ENCODE assay signal across 8 cellular contexts in the genomic region with DNA sequence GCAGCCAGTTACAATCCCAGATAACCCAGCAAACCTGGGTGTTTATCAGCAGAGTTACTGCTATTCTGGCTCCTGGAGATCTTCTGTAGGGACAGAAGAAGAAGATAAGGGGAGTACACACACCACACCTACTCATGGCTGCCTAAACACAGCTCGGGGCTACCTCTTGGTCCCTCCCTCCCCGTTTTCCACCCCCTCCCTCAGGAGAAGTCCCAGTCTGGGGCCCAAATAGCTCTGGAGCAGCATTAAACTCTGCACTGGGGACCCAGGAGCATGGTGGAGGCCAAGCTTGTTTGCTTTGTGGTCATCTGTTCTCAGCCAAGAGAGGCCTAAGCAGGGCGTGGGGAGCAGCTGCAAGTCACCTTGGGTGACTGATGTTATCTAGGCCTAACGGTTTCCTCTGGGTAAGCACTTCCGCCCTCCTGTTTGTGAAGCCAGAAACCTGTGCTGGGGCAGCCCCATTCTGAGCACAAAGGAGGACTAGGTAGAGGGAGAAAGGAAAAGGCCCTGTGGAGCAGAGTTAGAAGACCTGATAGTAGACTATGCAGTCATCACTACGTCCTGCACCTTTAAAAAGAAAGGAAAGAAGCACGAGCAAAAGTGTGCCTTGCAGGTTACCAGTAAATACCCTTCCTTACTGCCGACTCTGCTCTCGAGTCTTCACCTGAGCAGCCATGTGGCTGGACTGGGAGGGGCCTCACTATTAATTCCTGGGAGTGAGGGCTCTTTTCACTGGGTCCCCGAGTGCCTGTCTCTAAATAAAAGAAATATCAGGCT. TPM values are rescaled to one million over a fixed set of nuclear protein-coding genes. Genes with fewer than 3 reads are reported as not detected.
DNase-seq lines count a peak whose midpoint lies in the region; ATAC-seq and TF ChIP-seq lines count a peak whose summit lies in the region.

No MANE protein-coding gene starts in this region.

- no peaks in the 10 kb centered on the region for H3K27me3 ChIP-seq in colonic mucosa

- no peak for TF ChIP-seq CTCF in colonic mucosa (IDR thresholded peaks at IDR 0.05)

- H3K4me3 ChIP-seq in colonic mucosa, result no peak overlapping the region

- no peaks in the 10 kb centered on the region for H3K36me3 ChIP-seq in colonic mucosa

- H3K9ac ChIP-seq in colonic mucosa (ENCODE audit: low read depth in 2 of 2, low read length in 2 of 2), result peak overlapping the region; percentile 16 to 32

- intact Hi-C loops in colonic mucosa (cut with DNase I), result no loop called here

- DNase-seq in CMK (ENCODE audit: low read depth) (peak; percentile 97), T-helper 22 cell (ENCODE audit: low read depth) (peak; percentile 77), colonic mucosa (no peak), left lobe of liver (ENCODE audit: low spot score) (no peak), glomerular visceral epithelial cell (ENCODE audit: extremely low spot score) (no peak)
- peak; percentile 74 to 79 for DNase-seq in stimulated activated CD4-positive, alpha-beta T cell treated with anti-CD3 and anti-CD28 coated beads, Interleukin-2, amount 100 ng/mL, for 24 hours

- H3K4me1 ChIP-seq in colonic mucosa, result no peaks in the 10 kb centered on the region

- ATAC-seq in GM19452 (IDR thresholded peaks at IDR 0.05; ENCODE audit: unreplicated experiment) (peak; percentile 65), HG03520 (IDR thresholded peaks at IDR 0.05; ENCODE audit: unreplicated experiment) (peak; percentile 64), left lobe of liver (no peak)

- no peaks in the 10 kb centered on the region for H3K9me3 ChIP-seq in colonic mucosa

- peak overlapping the region; percentile 88 for H3K27ac ChIP-seq in colonic mucosa

RNA-seq across cellular contexts. Expression of a gene that starts 2.0 kb away (rescaled TPM):
- total RNA-seq in colonic mucosa (1 to 10 TPM; 4.7 to 5.7 TPM), left lobe of liver (3.7 TPM)

Comparison
In these comparisons a context has a peak if more than half of its experiments do, and no peak if none do; other contexts are left out.
1. DNase-seq: peak in CMK (single experiment), T-helper 22 cell (single experiment) and stimulated activated CD4-positive, alpha-beta T cell treated with anti-CD3 and anti-CD28 coated beads, Interleukin-2, amount 100 ng/mL, for 24 hours (2 of 2); none in colonic mucosa (single experiment), left lobe of liver (single experiment) and glomerular visceral epithelial cell (single experiment).